28 cellular contexts compared by ENCODE assay signal in genomic region chr17:48905987-48906515, GRCh38.
"Had no signal": no experiment of that assay in that cellular context is flagged by ENCODE, and none has a peak within 500 bp of the region (broad histone marks: within the 10 kb centered on the region; RNA-seq: fewer than 3 reads in every experiment).

No MANE protein-coding gene starts in this region.

- DNase-seq: activated CD4-positive, alpha-beta T cell treated with anti-CD3 and anti-CD28 coated beads for 4 hours; activated CD8-positive, alpha-beta memory T cell treated with anti-CD3 and anti-CD28 coated beads, Interleukin-2, amount 50 U/mL, for 4 hours; activated gamma-delta T cell; activated T-cell treated with anti-CD3 and anti-CD28 coated beads, Interleukin-2, amount 50 U/mL, for 48 hours; amniotic stem cell; body of pancreas; caudate nucleus; endodermal cell; foreskin melanocyte; glutamatergic neuron; hippocampal formation; left colon; lower lobe of right lung; natural killer cell; occipital lobe; posterior cingulate gyrus; retina; stimulated activated CD4-positive, alpha-beta T cell treated with anti-CD3 and anti-CD28 coated beads, Interleukin-12 subunit alpha, Interleukin-12 subunit beta, amount 100 ng/mL, for 4 hours; stimulated activated CD4-positive, alpha-beta T cell treated with anti-CD3 and anti-CD28 coated beads, Interleukin-1b, Interleukin-23, amount 100 ng/mL, for 48 hours; stimulated activated CD8-positive, alpha-beta memory T cell treated with anti-CD3 and anti-CD28 coated beads, Interleukin-4, amount 100 ng/mL, for 48 hours; stimulated activated naive CD4-positive, alpha-beta T cell; T-helper 2 cell; WERI-Rb-1 had no signal

- H3K4me3 Mint-ChIP-seq: endodermal cell, natural killer cell had no signal

- FAIRE-seq: colon, islet of Langerhans, urothelium cell line had no signal

- H3K27me3 ChIP-seq: body of pancreas had no signal

- H3K27ac Mint-ChIP-seq: activated naive CD4-positive, alpha-beta T cell treated with anti-CD3 and anti-CD28 coated beads, Interleukin-2, amount 50 U/mL, for 24 hours; endodermal cell; natural killer cell had no signal

- H3K27ac ChIP-seq: body of pancreas, epithelial cell of prostate, lower lobe of right lung, WERI-Rb-1 had no signal

- H3K4me3 ChIP-seq: body of pancreas, lower lobe of right lung had no signal

- H3K27me3 Mint-ChIP-seq: activated naive CD4-positive, alpha-beta T cell treated with anti-CD3 and anti-CD28 coated beads, Interleukin-2, amount 50 U/mL, for 24 hours had no signal

- H3K9me3 ChIP-seq: body of pancreas, lower lobe of right lung had no signal

- H3K36me3 Mint-ChIP-seq: natural killer cell had no signal

- ATAC-seq: body of pancreas, left colon, lower lobe of right lung, natural killer cell had no signal

- H3K9me3 Mint-ChIP-seq: activated naive CD4-positive, alpha-beta T cell treated with anti-CD3 and anti-CD28 coated beads, Interleukin-2, amount 50 U/mL, for 24 hours; endodermal cell; natural killer cell had no signal
